Comparison of ENCODE assay signal across 1 cellular context in the genomic region with DNA sequence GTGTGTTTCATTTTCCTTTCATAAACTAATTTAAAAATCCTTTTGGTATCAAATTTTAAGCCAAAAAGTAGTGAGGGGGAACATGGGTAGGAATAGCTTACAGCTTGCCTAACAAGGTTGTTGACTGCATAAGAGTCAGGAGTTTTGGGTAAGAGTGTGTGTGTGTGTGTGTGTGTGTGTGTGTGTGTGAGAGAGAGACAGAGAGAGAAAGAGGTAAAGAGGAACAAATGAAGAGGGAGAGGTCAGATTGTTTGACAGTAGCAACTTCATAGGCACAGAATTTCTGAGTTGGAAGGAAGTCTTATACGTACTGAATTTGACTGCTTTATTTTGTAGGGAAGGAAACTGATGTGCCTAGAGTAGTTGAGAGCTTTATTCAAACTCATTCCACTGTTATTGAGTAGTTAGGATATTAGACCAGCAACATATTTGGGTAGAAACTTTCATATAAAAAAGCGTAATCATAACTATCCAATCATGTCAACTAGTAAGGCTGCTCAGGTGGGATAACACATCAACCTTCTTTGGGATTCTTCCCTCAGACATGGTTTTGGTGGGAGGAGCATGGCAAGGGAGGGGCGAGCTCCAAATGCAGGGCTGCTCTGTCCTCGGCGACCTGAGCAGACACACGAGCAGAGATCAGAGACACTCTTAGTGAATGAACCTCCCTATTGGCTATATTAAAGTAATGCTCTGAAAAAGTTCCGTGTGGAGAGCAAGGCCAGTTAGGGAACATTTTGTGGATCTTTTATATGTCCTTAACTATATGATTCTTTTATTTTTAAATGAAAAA.
TF ChIP-seq lines count a peak whose summit lies in the region.

No MANE protein-coding gene starts in this region.

TF ChIP-seq in A549, 52 proteins besides CTCF, POLR2A, EP300 and RAD21 (continued from another document):
- TF ChIP-seq, protein P1, sequence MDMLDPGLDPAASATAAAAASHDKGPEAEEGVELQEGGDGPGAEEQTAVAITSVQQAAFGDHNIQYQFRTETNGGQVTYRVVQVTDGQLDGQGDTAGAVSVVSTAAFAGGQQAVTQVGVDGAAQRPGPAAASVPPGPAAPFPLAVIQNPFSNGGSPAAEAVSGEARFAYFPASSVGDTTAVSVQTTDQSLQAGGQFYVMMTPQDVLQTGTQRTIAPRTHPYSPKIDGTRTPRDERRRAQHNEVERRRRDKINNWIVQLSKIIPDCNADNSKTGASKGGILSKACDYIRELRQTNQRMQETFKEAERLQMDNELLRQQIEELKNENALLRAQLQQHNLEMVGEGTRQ (IDR thresholded peaks at IDR 0.05) = no peak
- TF ChIP-seq, protein P2, sequence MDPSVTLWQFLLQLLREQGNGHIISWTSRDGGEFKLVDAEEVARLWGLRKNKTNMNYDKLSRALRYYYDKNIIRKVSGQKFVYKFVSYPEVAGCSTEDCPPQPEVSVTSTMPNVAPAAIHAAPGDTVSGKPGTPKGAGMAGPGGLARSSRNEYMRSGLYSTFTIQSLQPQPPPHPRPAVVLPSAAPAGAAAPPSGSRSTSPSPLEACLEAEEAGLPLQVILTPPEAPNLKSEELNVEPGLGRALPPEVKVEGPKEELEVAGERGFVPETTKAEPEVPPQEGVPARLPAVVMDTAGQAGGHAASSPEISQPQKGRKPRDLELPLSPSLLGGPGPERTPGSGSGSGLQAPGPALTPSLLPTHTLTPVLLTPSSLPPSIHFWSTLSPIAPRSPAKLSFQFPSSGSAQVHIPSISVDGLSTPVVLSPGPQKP (IDR thresholded peaks at IDR 0.05; ENCODE audit: low read depth, low read length) = no peak
- TF ChIP-seq SREBF2 (IDR thresholded peaks at IDR 0.05) (no peak), ZC3H11A (IDR thresholded peaks at IDR 0.05) (no peak), FOXS1 (CRISPR knock-in tag; IDR thresholded peaks at IDR 0.05) (no peak), CHD4 (IDR thresholded peaks at IDR 0.05; ENCODE audit: borderline replicate concordance) (no peak), NPAS2 (CRISPR knock-in tag; IDR thresholded peaks at IDR 0.05; ENCODE audit: borderline replicate concordance) (no peak), HEYL (CRISPR knock-in tag; IDR thresholded peaks at IDR 0.05) (no peak), FOSL2 (IDR thresholded peaks at IDR 0.05) (no peak), FOSL2 (CRISPR knock-in tag; IDR thresholded peaks at IDR 0.05) (no peak), POLR2AphosphoS2 (conservative IDR thresholded peaks at IDR 0.05; ENCODE audit: low read length) (no peak), TFCP2L1 (CRISPR knock-in tag; IDR thresholded peaks at IDR 0.05) (no peak), NFE2L2 (conservative IDR thresholded peaks at IDR 0.05; ENCODE audit: low read length) (no peak)
- TF ChIP-seq, protein P3, sequence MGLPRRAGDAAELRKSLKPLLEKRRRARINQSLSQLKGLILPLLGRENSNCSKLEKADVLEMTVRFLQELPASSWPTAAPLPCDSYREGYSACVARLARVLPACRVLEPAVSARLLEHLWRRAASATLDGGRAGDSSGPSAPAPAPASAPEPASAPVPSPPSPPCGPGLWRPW (IDR thresholded peaks at IDR 0.05) = no peak
